8 cellular contexts compared by ENCODE assay signal in the genomic region with DNA sequence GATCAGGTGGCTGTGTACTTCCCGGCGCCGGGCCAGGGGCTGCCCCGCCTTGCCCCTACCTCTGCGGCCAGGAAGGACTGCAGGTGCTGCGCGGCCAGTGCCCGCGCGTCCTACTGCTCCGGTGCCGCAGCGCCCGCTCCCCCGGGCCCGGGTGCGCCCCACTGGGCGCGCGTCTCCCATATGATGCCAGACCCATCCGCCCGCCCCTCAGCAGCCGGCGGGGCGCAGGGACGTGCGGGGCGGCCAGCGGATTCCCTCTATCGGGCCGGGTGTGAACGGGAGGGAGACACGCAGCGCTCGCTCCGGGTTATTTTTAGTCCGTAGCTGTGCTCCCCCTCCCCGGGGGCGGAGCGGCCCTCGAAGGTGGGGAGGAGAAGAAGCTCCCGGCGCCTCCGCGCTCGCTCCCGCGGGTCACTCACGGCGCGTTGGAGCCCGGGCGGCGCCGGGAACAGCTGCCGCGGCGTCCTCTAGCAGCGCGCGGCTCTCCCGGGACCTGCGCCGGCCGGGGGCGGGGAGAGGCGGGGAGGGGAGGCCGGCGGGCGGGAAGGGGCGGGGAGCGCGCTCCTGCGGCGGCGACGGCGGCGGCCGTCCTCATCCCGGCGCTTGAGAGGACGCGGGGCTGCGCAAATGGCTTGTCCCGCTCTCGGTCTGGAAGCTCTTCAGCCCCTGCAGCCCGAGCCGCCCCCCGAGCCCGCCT.
A peak's percentile ranks its signal among the peaks of the same experiment; 100 is the strongest.
DNase-seq lines count a peak whose midpoint lies in the region; ATAC-seq and TF ChIP-seq lines count a peak whose summit lies in the region.

No MANE protein-coding gene starts in this region.

- intact Hi-C loops in right lobe of liver (cut with DNase I) = no loop called here

- DNase-seq in AG09309 (ENCODE audit: low read depth) (no peak), HFF-Myc (ENCODE audit: extremely low read depth, low read depth) (no peak), NCI-H774 (lab: John Stamatoyannopoulos, UW) (peak; percentile 78), dermis blood vessel endothelial cell (peak; percentile 67), right lobe of liver (peak; percentile 81 to 83 (median 81))

- H3K4me3 ChIP-seq in AG09309 (ENCODE audit: control insufficient read depth, low read depth, low read length) (peak overlapping the region; percentile 77), HFF-Myc (replicated peaks; ENCODE audit: low read depth, low read length) (peak overlapping the region; percentile 53), right lobe of liver (peak overlapping the region; percentile 71 to 84 (median 84)), thymus (ENCODE audit: low read length) (peak overlapping the region; percentile 28)

- H3K4me1 ChIP-seq in right lobe of liver (peaks cover 0 to 7% (median 3%) of the 10 kb centered on the region in 4 donors), thymus (ENCODE audit: control insufficient read depth, insufficient read depth, low read length) (no peaks in the 10 kb centered on the region)

- 5% methylated on average over 4 of the region's 91 CpGs for WGBS in right lobe of liver (ENCODE audit: insufficient coverage, low coverage, low lambda C conversion rate, missing lambda C conversion rate)
- 1% methylated on average over 90 of the region's 91 CpGs for WGBS in thymus

- H3K27me3 ChIP-seq in right lobe of liver (no peaks in the 10 kb centered on the region), thymus (ENCODE audit: control insufficient read depth, insufficient read depth) (peaks cover 33% of the 10 kb centered on the region)

- peak overlapping the region; percentile 69 to 91 (median 83) for H3K27ac ChIP-seq in right lobe of liver
- H3K27ac ChIP-seq in thymus (ENCODE audit: low read depth) = no peak overlapping the region

- H3K9me3 ChIP-seq in right lobe of liver (no peaks in the 10 kb centered on the region), thymus (ENCODE audit: control insufficient read depth) (no peaks in the 10 kb centered on the region)

- peak; percentile 72 for TF ChIP-seq POLR2A in right lobe of liver (IDR thresholded peaks at IDR 0.05)

- no peaks in the 10 kb centered on the region for H3K36me3 ChIP-seq in right lobe of liver
- no peaks in the 10 kb centered on the region for H3K36me3 ChIP-seq in thymus (ENCODE audit: control insufficient read depth, insufficient read depth)

- TF ChIP-seq CTCF in AG09309 (IDR thresholded peaks at IDR 0.05; ENCODE audit: control insufficient read depth, insufficient read depth, low read depth, low read length, missing control alignments) = no peak
- TF ChIP-seq CTCF in HFF-Myc (IDR thresholded peaks at IDR 0.05; ENCODE audit: low read depth, low read length, missing control alignments) = no peak
- no peak for TF ChIP-seq CTCF in right lobe of liver (IDR thresholded peaks at IDR 0.05)

- peak; percentile 72 to 93 (median 86) for ATAC-seq in right lobe of liver
- ATAC-seq in HG03139 (IDR thresholded peaks at IDR 0.05; ENCODE audit: unreplicated experiment) = no peak
- ATAC-seq in HG03108 (IDR thresholded peaks at IDR 0.05; ENCODE audit: unreplicated experiment) = no peak

Comparison
In these comparisons a context has a peak if more than half of its experiments do, and no peak if none do; other contexts are left out.
1. DNase-seq: peak in NCI-H774 (single experiment), dermis blood vessel endothelial cell (single experiment) and right lobe of liver (3 of 3); none in AG09309 (single experiment) and HFF-Myc (single experiment).
2. H3K4me3 ChIP-seq: peak in every context shown above with its lines; median percentile 84 in right lobe of liver; 77 in AG09309; 53 in HFF-Myc; 28 in thymus.
3. ATAC-seq: peak in right lobe of liver (4 of 4); none in HG03139 (single experiment) and HG03108 (single experiment).